In the genomic region with DNA sequence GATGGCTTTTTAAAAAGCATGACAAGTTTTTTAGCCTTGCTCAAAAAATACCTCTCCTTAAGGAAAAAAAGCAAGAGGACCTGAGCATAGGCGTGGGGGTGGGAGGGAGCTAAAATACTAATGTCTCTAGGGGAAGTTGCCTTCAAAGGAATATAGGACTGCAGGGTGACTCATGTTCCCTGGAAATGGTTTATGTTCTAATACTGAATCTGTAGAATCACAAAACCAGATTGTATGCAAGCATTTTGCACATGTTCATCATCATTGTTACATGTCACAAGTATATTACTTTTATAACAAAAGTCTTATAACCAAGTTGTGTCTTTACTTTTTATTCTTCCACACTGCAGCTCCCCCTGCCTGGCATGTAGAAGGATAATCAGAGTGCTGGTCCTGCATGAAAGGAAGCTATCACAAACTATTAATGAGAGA, we compare ENCODE assay signal across 10 cellular contexts. TPM values are rescaled to one million over a fixed set of nuclear protein-coding genes. Genes with fewer than 3 reads are reported as not detected.
DNase-seq lines count a peak whose midpoint lies in the region; ATAC-seq and TF ChIP-seq lines count a peak whose summit lies in the region.
"Had no signal": no experiment of that assay in that cellular context is flagged by ENCODE, and none has a peak within 500 bp of the region (broad histone marks: within the 10 kb centered on the region; RNA-seq: fewer than 3 reads in every experiment).

No MANE protein-coding gene starts in this region.

- H3K4me1 ChIP-seq in ACC112 (ENCODE audit: control insufficient read depth, insufficient read depth, low read length, unreplicated experiment) (peaks cover 53% of the 10 kb centered on the region), mesenchymal stem cell (ENCODE audit: control insufficient read depth, insufficient read depth, low read depth, low read length) (peaks cover 4% of the 10 kb centered on the region)

- H3K27ac ChIP-seq in ACC112 (ENCODE audit: low read depth, low read length) (peak overlapping the region; percentile 92), mesenchymal stem cell (ENCODE audit: low read length, poor library complexity, severe bottlenecking) (no peak overlapping the region)

- H2BK5ac ChIP-seq in mesenchymal stem cell (ENCODE audit: low read depth, low read length, poor library complexity, severe bottlenecking), result no peak overlapping the region

- no peak overlapping the region for H3K4ac ChIP-seq in mesenchymal stem cell (ENCODE audit: low read depth in 1 of 2, low read length in 2 of 2)

- no peaks in the 10 kb centered on the region for H3K79me2 ChIP-seq in ACC112 (ENCODE audit: control insufficient read depth, insufficient read depth, low read length, unreplicated experiment)

- H3K9ac ChIP-seq in mesenchymal stem cell (ENCODE audit: low read length), result peak overlapping the region; percentile 58

- H2BK12ac ChIP-seq in mesenchymal stem cell (ENCODE audit: low read length in 2 of 2), result no peak overlapping the region

- H2AFZ ChIP-seq in ACC112 (ENCODE audit: low read length, unreplicated experiment) (peak overlapping the region; percentile 11), mesenchymal stem cell (ENCODE audit: low read depth, low read length) (no peak overlapping the region)

- no peak overlapping the region for H2AK5ac ChIP-seq in mesenchymal stem cell (ENCODE audit: low read length, severe bottlenecking)

- no CpG with 5 or more reads among the region's 1 CpG for WGBS in mesenchymal stem cell

- H3K23ac ChIP-seq in mesenchymal stem cell (ENCODE audit: low read length in 2 of 2), result no peak overlapping the region

- H3K27me3 Mint-ChIP-seq in HFFc6 (ENCODE audit: insufficient read depth) (no peaks in the 10 kb centered on the region), chondrocyte (ENCODE audit: low read depth) (no peaks in the 10 kb centered on the region)

- H3K4me3 ChIP-seq in ACC112 (ENCODE audit: low read depth, low read length), result peak overlapping the region; percentile 30; the same call in 1 of the 2 replicates
- H3K4me3 ChIP-seq in mesenchymal stem cell (ENCODE audit: insufficient read depth in 1 of 2, low read depth in 1 of 2, low read length in 2 of 2), result no peak overlapping the region

- ATAC-seq in HG03196 (IDR thresholded peaks at IDR 0.05; ENCODE audit: unreplicated experiment) (no peak), GM19395 (IDR thresholded peaks at IDR 0.05; ENCODE audit: unreplicated experiment) (no peak), esophagus mucosa (no peak)

- H3K79me1 ChIP-seq in mesenchymal stem cell (replicated peaks; ENCODE audit: low read length, poor library complexity, severe bottlenecking), result no peaks in the 10 kb centered on the region

- no peak overlapping the region for H3K4me2 ChIP-seq in mesenchymal stem cell (ENCODE audit: low read length, poor library complexity, severe bottlenecking)

- TF ChIP-seq CTCF in HFFc6 (IDR thresholded peaks at IDR 0.05) (peak; percentile 70), chondrocyte (IDR thresholded peaks at IDR 0.05) (peak; percentile 81)

- H3K36me3 ChIP-seq in ACC112 (ENCODE audit: insufficient read depth, low read length) (peaks cover 4% of the 10 kb centered on the region; the same call in 1 of the 2 replicates), mesenchymal stem cell (ENCODE audit: control insufficient read depth in 1 of 2, insufficient read depth in 2 of 2, low read depth in 1 of 2, low read length in 2 of 2) (no peaks in the 10 kb centered on the region)

- H3K4me3 Mint-ChIP-seq in HFFc6 (peak overlapping the region; percentile 55; the same call in 1 of the 2 replicates), chondrocyte (ENCODE audit: unreplicated experiment) (no peak overlapping the region)
- H3K4me3 Mint-ChIP-seq: activated naive CD4-positive, alpha-beta T cell treated with anti-CD3 and anti-CD28 coated beads, Interleukin-2, amount 10 ng/mL, durations not matched to agents 7 days and 5 days had no signal

- no peak overlapping the region for H2BK15ac ChIP-seq in mesenchymal stem cell (ENCODE audit: low read depth, poor library complexity, severe bottlenecking)

- H4K8ac ChIP-seq in mesenchymal stem cell (ENCODE audit: low read length), result no peak overlapping the region

- H3K4me1 Mint-ChIP-seq in HFFc6 (ENCODE audit: low read depth) (peaks cover 39% of the 10 kb centered on the region), chondrocyte (ENCODE audit: low read depth) (peaks cover 33% of the 10 kb centered on the region)
- H3K4me1 Mint-ChIP-seq: activated naive CD4-positive, alpha-beta T cell treated with anti-CD3 and anti-CD28 coated beads, Interleukin-2, amount 10 ng/mL, durations not matched to agents 7 days and 5 days had no signal

- no peaks in the 10 kb centered on the region for H3K9me3 ChIP-seq in mesenchymal stem cell (ENCODE audit: control insufficient read depth, low read length)

- H3K27ac Mint-ChIP-seq in HFFc6 (peak overlapping the region; percentile 86), chondrocyte (ENCODE audit: unreplicated experiment) (peak overlapping the region; percentile 83)
- H3K27ac Mint-ChIP-seq: activated naive CD4-positive, alpha-beta T cell treated with anti-CD3 and anti-CD28 coated beads, Interleukin-2, amount 10 ng/mL, durations not matched to agents 7 days and 5 days had no signal

- H3K9me3 Mint-ChIP-seq in HFFc6 (no peaks in the 10 kb centered on the region), chondrocyte (ENCODE audit: low read depth) (no peaks in the 10 kb centered on the region)
- H3K9me3 Mint-ChIP-seq: activated naive CD4-positive, alpha-beta T cell treated with anti-CD3 and anti-CD28 coated beads, Interleukin-2, amount 10 ng/mL, durations not matched to agents 7 days and 5 days; naive B cell had no signal

- no peaks in the 10 kb centered on the region for H3K27me3 ChIP-seq in ACC112 (ENCODE audit: insufficient read depth, low read length)
- H3K27me3 ChIP-seq in mesenchymal stem cell (ENCODE audit: control insufficient read depth in 1 of 2, insufficient read depth in 1 of 2, low read length in 2 of 2), result no peaks in the 10 kb centered on the region

- H4K91ac ChIP-seq in mesenchymal stem cell (ENCODE audit: low read length), result no peak overlapping the region

- H3K36me3 Mint-ChIP-seq in HFFc6 (ENCODE audit: low read depth) (no peaks in the 10 kb centered on the region), chondrocyte (ENCODE audit: low read depth) (peaks cover 3% of the 10 kb centered on the region)
- H3K36me3 Mint-ChIP-seq: activated naive CD4-positive, alpha-beta T cell treated with anti-CD3 and anti-CD28 coated beads, Interleukin-2, amount 10 ng/mL, durations not matched to agents 7 days and 5 days; naive B cell had no signal

- H2BK120ac ChIP-seq in mesenchymal stem cell (ENCODE audit: low read depth, low read length), result no peak overlapping the region

- no peak overlapping the region for H3K18ac ChIP-seq in mesenchymal stem cell (ENCODE audit: low read depth in 1 of 2, low read length in 2 of 2)

- H3K14ac ChIP-seq in mesenchymal stem cell (ENCODE audit: low read length in 2 of 2), result no peak overlapping the region

- DNase-seq in HFFc6 (peak; percentile 42), chondrocyte (ENCODE audit: low spot score) (no peak), mesenchymal stem cell (peak; percentile 80), foreskin melanocyte (no peak)
- DNase-seq: activated naive CD4-positive, alpha-beta T cell treated with anti-CD3 and anti-CD28 coated beads, Interleukin-2, amount 10 ng/mL, durations not matched to agents 7 days and 5 days; naive B cell had no signal

RNA-seq across cellular contexts. Expression of gene GPR135, which starts 36.6 kb away (rescaled TPM):
- total RNA-seq in HFFc6 (2021; fragmentation: NEBNext Ultra II Directional; extraction: Animal tissue kit (Norgen Biotek cat#: 25700)), result 1 to 10 TPM; 1.7 to 2.7 (median 2.1) TPM
- total RNA-seq in chondrocyte, result 4.0 to 8.9 TPM (median 4.8 TPM) in 3 replicates
- polyA plus RNA-seq in mesenchymal stem cell (2013, experiment 1 of 2), result 0.70 TPM
- 0.75 TPM for polyA plus RNA-seq in mesenchymal stem cell (2013, experiment 2 of 2)
- 0.56 TPM for total RNA-seq in esophagus mucosa

RNA-seq across cellular contexts. Expression of gene L3HYPDH, which starts 55.6 kb away (rescaled TPM):
- total RNA-seq in HFFc6 (2021; fragmentation: NEBNext Ultra II Directional; extraction: Animal tissue kit (Norgen Biotek cat#: 25700)), result 10 to 100 TPM; 20.6 to 25.7 (median 21.4) TPM
- total RNA-seq in chondrocyte (35.3 to 56.6 TPM (median 39.1 TPM) in 3 replicates), esophagus mucosa (11.5 TPM)
- 26.1 TPM for polyA plus RNA-seq in mesenchymal stem cell (2013, experiment 1 of 2)
- 27.1 TPM for polyA plus RNA-seq in mesenchymal stem cell (2013, experiment 2 of 2)

RNA-seq across cellular contexts. Expression of gene JKAMP, which starts 55.7 kb away (rescaled TPM):
- 10 to 100 TPM; 54.8 to 71.5 (median 61.9) TPM for total RNA-seq in HFFc6 (2021; fragmentation: NEBNext Ultra II Directional; extraction: Animal tissue kit (Norgen Biotek cat#: 25700))
- total RNA-seq in chondrocyte (45.5 to 48.6 TPM (median 48.3 TPM) in 3 replicates), esophagus mucosa (14.6 TPM)
- 87.8 TPM for polyA plus RNA-seq in mesenchymal stem cell (2013, experiment 1 of 2)
- 90.0 TPM for polyA plus RNA-seq in mesenchymal stem cell (2013, experiment 2 of 2)

Comparison
In these comparisons a context has a peak if more than half of its experiments do, and no peak if none do; other contexts are left out.
1. DNase-seq: peak in HFFc6 (single experiment) and mesenchymal stem cell (single experiment); none in chondrocyte (single experiment) and foreskin melanocyte (single experiment).